ENCODE assay signal across 12 cellular contexts in genomic region chr13:51397262-51397933, GRCh38. TPM values are rescaled to one million over a fixed set of nuclear protein-coding genes. Genes with fewer than 3 reads are reported as not detected.
DNase-seq lines count a peak whose midpoint lies in the region; ATAC-seq and TF ChIP-seq lines count a peak whose summit lies in the region.
"Had no signal": no experiment of that assay in that cellular context is flagged by ENCODE, and none has a peak within 500 bp of the region (broad histone marks: within the 10 kb centered on the region; RNA-seq: fewer than 3 reads in every experiment).

No MANE protein-coding gene starts in this region.

- no peak overlapping the region for H3K14ac ChIP-seq in neuronal stem cell (ENCODE audit: low read length)

- no peak for TF ChIP-seq CTCF in fibroblast of lung (conservative IDR thresholded peaks at IDR 0.05 in 1 of 2, IDR thresholded peaks at IDR 0.05 in 1 of 2; ENCODE audit: low read depth in 1 of 2, low read length in 2 of 2)

- H3K27me3 ChIP-seq in fibroblast of lung (ENCODE audit: control insufficient read depth, insufficient read depth, low read length) (no peaks in the 10 kb centered on the region), neuronal stem cell (ENCODE audit: control insufficient read depth in 3 of 3, insufficient read depth in 3 of 3, low read depth in 1 of 3, low read length in 3 of 3) (no peaks in the 10 kb centered on the region), HAP-1 (ENCODE audit: low read depth) (no peaks in the 10 kb centered on the region)

- no peaks in the 10 kb centered on the region for H3K9me3 Mint-ChIP-seq in T-cell

- ATAC-seq in T-cell (replicated peaks in 1 of 4) = no peak
- ATAC-seq: Panc1 had no signal

- no peak overlapping the region for H2BK15ac ChIP-seq in neuronal stem cell (ENCODE audit: low read length)

- no peak overlapping the region for H2BK12ac ChIP-seq in neuronal stem cell (ENCODE audit: low read length)

- no CpG with 5 or more reads among the region's 6 CpGs for WGBS in neuronal stem cell (ENCODE audit: extremely low coverage in 2 of 2, insufficient read length in 2 of 2, insufficient replicate concordance in 1 of 2), 2 donors

- H3K9me3 ChIP-seq in fibroblast of lung (ENCODE audit: control insufficient read depth, insufficient read depth, low read depth, low read length) (no peaks in the 10 kb centered on the region), neuronal stem cell (replicated peaks in 1 of 2; ENCODE audit: control insufficient read depth in 2 of 2, insufficient read depth in 1 of 2, low read depth in 1 of 2, low read length in 2 of 2) (no peaks in the 10 kb centered on the region), HAP-1 (no peaks in the 10 kb centered on the region)

- no peak overlapping the region for H3K23ac ChIP-seq in neuronal stem cell (ENCODE audit: low read depth, low read length, poor library complexity)

- no peak overlapping the region for H3K27ac Mint-ChIP-seq in T-cell

- H4K8ac ChIP-seq in neuronal stem cell (ENCODE audit: low read depth, low read length) = no peak overlapping the region

- H3K79me1 ChIP-seq in neuronal stem cell (ENCODE audit: low read depth, low read length) = no peaks in the 10 kb centered on the region

- H3K4me3 ChIP-seq in fibroblast of lung (replicated peaks in 1 of 4; ENCODE audit: control extremely low read depth in 1 of 4, insufficient read depth in 1 of 4, low read depth in 3 of 4, low read length in 4 of 4) (no peak overlapping the region), neuronal stem cell (ENCODE audit: low read length in 2 of 2) (no peak overlapping the region), HAP-1 (no peak overlapping the region)

- H3K36me3 ChIP-seq in fibroblast of lung (ENCODE audit: control insufficient read depth, insufficient read depth, low read length) = no peaks in the 10 kb centered on the region
- peaks cover 0 to 16% of the 10 kb centered on the region in 2 donors for H3K36me3 ChIP-seq in neuronal stem cell (replicated peaks in 1 of 2; ENCODE audit: control insufficient read depth in 2 of 2, insufficient read depth in 2 of 2, low read length in 2 of 2)
- peaks cover 6% of the 10 kb centered on the region; the same call in 1 of the 2 replicates for H3K36me3 ChIP-seq in HAP-1 (replicated peaks)

- no peak overlapping the region for H3K4me3 Mint-ChIP-seq in T-cell

- peaks cover 2% of the 10 kb centered on the region for H4K20me1 ChIP-seq in fibroblast of lung (ENCODE audit: control insufficient read depth, extremely low read depth, insufficient read depth, low read length)

- POLR2A ChIA-PET in T-cell (lab: Charles Lee) = interaction anchor here (0.6 to 0.7 kb wide), 3 partner anchors 14 to 400 kb away, joined by 4 read pairs; no protein-coding TSS in a partner anchor

- peaks cover 65 to 70% (median 68%) of the 10 kb centered on the region in 3 donors for H3K4me1 Mint-ChIP-seq in T-cell

- in situ Hi-C loops in HAP-1 (cut with MboI; ENCODE audit: low sequenced_read_pairs) = no loop called here

- peaks cover 3% of the 10 kb centered on the region for H3K4me1 ChIP-seq in fibroblast of lung (ENCODE audit: control insufficient read depth, extremely low read depth, insufficient read depth, low read length)
- peaks cover 0 to 4% of the 10 kb centered on the region in 2 donors for H3K4me1 ChIP-seq in neuronal stem cell (ENCODE audit: control insufficient read depth in 2 of 2, insufficient read depth in 1 of 2, low read depth in 1 of 2, low read length in 2 of 2)
- no peaks in the 10 kb centered on the region for H3K4me1 ChIP-seq in HAP-1
- H3K4me1 ChIP-seq: parathyroid adenoma had no signal

- no peak overlapping the region for H3K18ac ChIP-seq in neuronal stem cell (ENCODE audit: low read length)

- no peak overlapping the region for H3K4ac ChIP-seq in neuronal stem cell (ENCODE audit: low read length)

- H3K4me2 ChIP-seq in fibroblast of lung (ENCODE audit: extremely low read depth, insufficient read depth, low read length) (peak overlapping the region; percentile 41), neuronal stem cell (ENCODE audit: insufficient read depth, low read length, poor library complexity, severe bottlenecking) (no peak overlapping the region)

- H3K79me2 ChIP-seq in fibroblast of lung (ENCODE audit: control insufficient read depth, insufficient read depth, low read length) = peaks cover 35% of the 10 kb centered on the region

- H3K27ac ChIP-seq in fibroblast of lung (ENCODE audit: insufficient read depth, low read length) = no peak overlapping the region
- peak overlapping the region; percentile 39 for H3K27ac ChIP-seq in neuronal stem cell (replicated peaks; ENCODE audit: low read length)
- H3K27ac ChIP-seq: parathyroid adenoma had no signal

- no peak overlapping the region for H4K91ac ChIP-seq in neuronal stem cell (ENCODE audit: low read depth, low read length, poor library complexity)

- no peak overlapping the region for H2BK120ac ChIP-seq in neuronal stem cell (ENCODE audit: low read depth, low read length)

- CTCF ChIA-PET in T-cell (lab: Charles Lee) = interaction anchor here (0.5 to 0.8 kb wide), 2 partner anchors 10 to 13 kb away, joined by 3 read pairs; no protein-coding TSS in a partner anchor

- H3K36me3 Mint-ChIP-seq in T-cell = peaks cover 28% of the 10 kb centered on the region

- no peak overlapping the region for H2AK5ac ChIP-seq in neuronal stem cell (ENCODE audit: low read depth, low read length)

- no peak overlapping the region for H2BK5ac ChIP-seq in neuronal stem cell (ENCODE audit: low read length)

- H2AFZ ChIP-seq in fibroblast of lung (ENCODE audit: low read length) (no peak overlapping the region), neuronal stem cell (ENCODE audit: low read length) (no peak overlapping the region)
- H2AFZ ChIP-seq: parathyroid adenoma had no signal

- H3K27me3 Mint-ChIP-seq in T-cell = no peaks in the 10 kb centered on the region

- peak; percentile 74 for DNase-seq in AG08396 (ENCODE audit: low spot score)
- DNase-seq in NAMALWA (ENCODE audit: low spot score) = peak; percentile 5
- DNase-seq in fibroblast of lung (ENCODE audit: low read depth in 2 of 2) = peak; percentile 69 to 76
- no peak for DNase-seq in neuronal stem cell (ENCODE audit: low spot score)
- DNase-seq in T1000 (lab: John Stamatoyannopoulos, UW) = no peak
- no peak for DNase-seq in T-cell
- DNase-seq in activated CD8-positive, alpha-beta memory T cell treated with anti-CD3 and anti-CD28 coated beads, Interleukin-2, amount 50 U/mL, for 4 hours = no peak
- DNase-seq in HAP-1 (ENCODE audit: low spot score in 2 of 2) = no peak
- DNase-seq: amygdala, DND-41 had no signal

- no peak overlapping the region for H3K9ac ChIP-seq in fibroblast of lung (ENCODE audit: insufficient read depth, low read length)
- no peak overlapping the region for H3K9ac ChIP-seq in neuronal stem cell (ENCODE audit: low read depth, low read length, poor library complexity)
- H3K9ac ChIP-seq: parathyroid adenoma had no signal

RNA-seq across cellular contexts. Expression of gene INTS6, which starts 55.4 kb away (rescaled TPM):
- total RNA-seq in fibroblast of lung (51.6 and 66.7 TPM in 2 replicates), T-cell (10 to 100 TPM; 50.0 to 77.9 (median 58.7) TPM)
- 23.5 and 29.3 TPM in 2 replicates for polyA plus RNA-seq in fibroblast of lung
- 17.0 and 21.3 TPM in 2 replicates for polyA plus RNA-seq in fibroblast of lung (2012)
- 13.0 and 22.4 TPM in 2 replicates for polyA minus RNA-seq in fibroblast of lung (ENCODE audit: low replicate concordance)
- 14.2 TPM for polyA plus RNA-seq in neuronal stem cell (2013, experiment 1 of 2)
- 13.5 TPM for polyA plus RNA-seq in neuronal stem cell (2013, experiment 2 of 2)

RNA-seq across cellular contexts. Expression of gene SERPINE3, which starts 57.9 kb away (rescaled TPM):
- not detected in 2 replicates for total RNA-seq in fibroblast of lung
- polyA plus RNA-seq in fibroblast of lung = not detected in 2 replicates
- polyA plus RNA-seq in fibroblast of lung (2012) = not detected in 2 replicates
- polyA minus RNA-seq in fibroblast of lung (ENCODE audit: low replicate concordance) = not detected in 2 replicates
- 0.22 TPM for polyA plus RNA-seq in neuronal stem cell (2013, experiment 1 of 2)
- 0.12 TPM for polyA plus RNA-seq in neuronal stem cell (2013, experiment 2 of 2)
- total RNA-seq in T-cell = not detected

Comparison
In these comparisons a context has a peak if more than half of its experiments do, and no peak if none do; other contexts are left out.
1. DNase-seq: peak in AG08396 (single experiment), NAMALWA (single experiment) and fibroblast of lung (2 of 2); none in neuronal stem cell (single experiment), T1000 (single experiment), T-cell (0 of 34), activated CD8-positive, alpha-beta memory T cell treated with anti-CD3 and anti-CD28 coated beads, Interleukin-2, amount 50 U/mL, for 4 hours (single experiment) and HAP-1 (0 of 2).